ENCODE assay signal across 8 cellular contexts in genomic region chr15:55587321-55588069, GRCh38. TPM values are rescaled to one million over a fixed set of nuclear protein-coding genes. Genes with fewer than 3 reads are reported as not detected.
DNase-seq lines count a peak whose midpoint lies in the region; ATAC-seq and TF ChIP-seq lines count a peak whose summit lies in the region.

No MANE protein-coding gene starts in this region.

- H3K4me3 Mint-ChIP-seq in stimulated activated naive CD8-positive, alpha-beta T cell treated with anti-CD3 and anti-CD28 coated beads, Interleukin-15, Interleukin-2, amounts not matched to agents 100 ng/mL and 50 ng/mL, for 24 hours = peak overlapping the region; percentile 55

- peaks cover 38% of the 10 kb centered on the region for H3K27me3 ChIP-seq in H7 (ENCODE audit: control insufficient read depth, insufficient read depth, low read length)
- H3K27me3 ChIP-seq in Peyer's patch = peaks cover 0 to 6% of the 10 kb centered on the region in 2 donors

- H3K4me3 ChIP-seq in H7 (ENCODE audit: insufficient read depth, low read depth, low read length) = peak overlapping the region; percentile 49
- peak overlapping the region; percentile 38 to 62 (median 50) for H3K4me3 ChIP-seq in Peyer's patch

- no peaks in the 10 kb centered on the region for H3K4me1 ChIP-seq in Peyer's patch

- TF ChIP-seq POLR2A in Peyer's patch (IDR thresholded peaks at IDR 0.05) = no peak

- in situ Hi-C loops in G401 (cut with HindIII; ENCODE audit: low sequenced_read_pairs) = no loop called here

- no peaks in the 10 kb centered on the region for H3K9me3 ChIP-seq in Peyer's patch

- no peaks in the 10 kb centered on the region for H3K36me3 ChIP-seq in H7 (replicated peaks; ENCODE audit: control insufficient read depth, insufficient read depth, low read length)
- no peaks in the 10 kb centered on the region for H3K36me3 ChIP-seq in Peyer's patch

- peaks cover 3% of the 10 kb centered on the region for H3K9me3 Mint-ChIP-seq in stimulated activated naive CD8-positive, alpha-beta T cell treated with anti-CD3 and anti-CD28 coated beads, Interleukin-15, Interleukin-2, amounts not matched to agents 100 ng/mL and 50 ng/mL, for 24 hours

- DNase-seq in G401 (ENCODE audit: low spot score) (peak; percentile 43), H7 (peak; percentile 85), Peyer's patch (no peak), cerebellar cortex (ENCODE audit: low spot score) (peak; percentile 38), kidney tubule cell (ENCODE audit: low spot score) (peak; percentile 46), SIG-M5 (lab: John Stamatoyannopoulos, UW) (no peak)

- TF ChIP-seq CTCF in Peyer's patch (IDR thresholded peaks at IDR 0.05) = no peak

- peak overlapping the region in 3 of 4 donors; percentile 42 to 82 (median 57) for H3K27ac ChIP-seq in Peyer's patch

- H3K27me3 Mint-ChIP-seq in stimulated activated naive CD8-positive, alpha-beta T cell treated with anti-CD3 and anti-CD28 coated beads, Interleukin-15, Interleukin-2, amounts not matched to agents 100 ng/mL and 50 ng/mL, for 24 hours = peaks cover 46% of the 10 kb centered on the region

- ATAC-seq in GM18873 (IDR thresholded peaks at IDR 0.05; ENCODE audit: low FRiP score, unreplicated experiment) = no peak

- peaks cover 4% of the 10 kb centered on the region for H3K4me1 Mint-ChIP-seq in stimulated activated naive CD8-positive, alpha-beta T cell treated with anti-CD3 and anti-CD28 coated beads, Interleukin-15, Interleukin-2, amounts not matched to agents 100 ng/mL and 50 ng/mL, for 24 hours (ENCODE audit: low read depth)

- no peaks in the 10 kb centered on the region for H3K36me3 Mint-ChIP-seq in stimulated activated naive CD8-positive, alpha-beta T cell treated with anti-CD3 and anti-CD28 coated beads, Interleukin-15, Interleukin-2, amounts not matched to agents 100 ng/mL and 50 ng/mL, for 24 hours (ENCODE audit: low read depth)

- no peak overlapping the region for H3K27ac Mint-ChIP-seq in stimulated activated naive CD8-positive, alpha-beta T cell treated with anti-CD3 and anti-CD28 coated beads, Interleukin-15, Interleukin-2, amounts not matched to agents 100 ng/mL and 50 ng/mL, for 24 hours

RNA-seq across cellular contexts. Expression of gene PYGO1, which starts 0.7 kb away (rescaled TPM):
- 15.3 and 24.7 TPM in 2 replicates for total RNA-seq in G401 (2014; rRNA removed; shearing (Covaris generic))
- 0.24 and 0.59 TPM in 2 replicates for total RNA-seq in H7 (2014; rRNA removed; shearing (Covaris generic))
- 1 to 10 TPM in 1 of 4 donors, under 1 TPM in 3; 0.35 to 2.5 (median 0.76) TPM for total RNA-seq in Peyer's patch

Comparison
In these comparisons a context has a peak if more than half of its experiments do, and no peak if none do; other contexts are left out.
1. DNase-seq: peak in G401 (single experiment), H7 (single experiment), cerebellar cortex (single experiment) and kidney tubule cell (single experiment); none in Peyer's patch (0 of 3) and SIG-M5 (single experiment).